In genomic region chr3:184354121-184354728, GRCh38 we compare ENCODE assay signal across 8 cellular contexts. TPM values are rescaled to one million over a fixed set of nuclear protein-coding genes. Genes with fewer than 3 reads are reported as not detected.
A peak's percentile ranks its signal among the peaks of the same experiment; 100 is the strongest.
DNase-seq lines count a peak whose midpoint lies in the region; ATAC-seq and TF ChIP-seq lines count a peak whose summit lies in the region.

No MANE protein-coding gene starts in this region.

- CTCF ChIA-PET in PC-3 (lab: Charles Lee) = no interaction called here

- no peaks in the 10 kb centered on the region for H3F3A ChIP-seq in PC-3 (ENCODE audit: low read length, unreplicated experiment)

- H3K9me3 ChIP-seq in PC-3 (ENCODE audit: low read length) = no peaks in the 10 kb centered on the region
- H3K9me3 ChIP-seq in spleen = no peaks in the 10 kb centered on the region

- TF ChIP-seq CTCF in PC-3 (conservative IDR thresholded peaks at IDR 0.05; ENCODE audit: low read depth, low read length) (peak; percentile 77), spleen (IDR thresholded peaks at IDR 0.05 in 8 of 11, conservative IDR thresholded peaks at IDR 0.05 in 3 of 11) (peak; percentile 47 to 89 (median 69))

- no peaks in the 10 kb centered on the region for H4K20me1 ChIP-seq in PC-3 (ENCODE audit: low read length)

- peak; percentile 86 for ATAC-seq in PC-3
- peak; percentile 45 to 50 for ATAC-seq in left cardiac atrium
- ATAC-seq in GM18858 (IDR thresholded peaks at IDR 0.05; ENCODE audit: unreplicated experiment) = no peak

- H2AFZ ChIP-seq in PC-3 (ENCODE audit: low read length) = no peak overlapping the region

- no peak for TF ChIP-seq POLR2A in spleen (IDR thresholded peaks at IDR 0.05)

- no peaks in the 10 kb centered on the region for H3K27me3 ChIP-seq in PC-3 (ENCODE audit: low read length)
- H3K27me3 ChIP-seq in spleen (replicated peaks in 1 of 7) = no peaks in the 10 kb centered on the region

- intact Hi-C loops in PC-3 (cut with micrococcal nuclease) (no loop called here), left cardiac atrium (cut with DNase I) (no loop called here), spleen (cut with DNase I; ENCODE audit: low total_unique reads) (no loop called here)

- BruUV-seq in PC-3 (replicated peaks; lab: Mats Ljungman, UMichigan) = no TSS peak

- no peaks in the 10 kb centered on the region for H3K4me1 ChIP-seq in PC-3 (ENCODE audit: insufficient read depth, low read length)
- H3K4me1 ChIP-seq in spleen = peaks cover 0 to 25% (median 11%) of the 10 kb centered on the region in 6 donors

- H3K79me2 ChIP-seq in PC-3 (ENCODE audit: low read length) = no peaks in the 10 kb centered on the region

- no peaks in the 10 kb centered on the region for H3K9me2 ChIP-seq in PC-3 (replicated peaks; ENCODE audit: low read length)

- 37 to 48% (median 42%) methylated on average over 9 to 18 of the region's 18 CpGs for WGBS in spleen, 5 donors

- no peak overlapping the region for H3K9ac ChIP-seq in PC-3 (ENCODE audit: low read length)

- POLR2A ChIA-PET in PC-3 (lab: Charles Lee; ENCODE audit: unreplicated experiment) = no interaction called here

- H3K4me2 ChIP-seq in PC-3 (ENCODE audit: low read length) = no peak overlapping the region

- H3K4me3 ChIP-seq in PC-3 (ENCODE audit: low read length) = no peak overlapping the region
- peak overlapping the region in 1 of 8 donors; percentile 17 for H3K4me3 ChIP-seq in spleen

- H3K27ac ChIP-seq in PC-3 (ENCODE audit: low read length) = no peak overlapping the region
- H3K27ac ChIP-seq in spleen = no peak overlapping the region

- DNase-seq in NCI-H82 (lab: John Stamatoyannopoulos, UW) (peak; percentile 84), NCI-H82 treated with DMSO at 0.1 percent for 48 hours (lab: John Stamatoyannopoulos, UW; ENCODE audit: unreplicated experiment) (no peak), PC-3 (peak; percentile 41), left cardiac atrium (peak; percentile 69), spleen (no peak), cortex of kidney (lab: John Stamatoyannopoulos, UW) (no peak)
- DNase-seq in activated effector memory CD4-positive, alpha-beta T cell treated with anti-CD3 and anti-CD28 coated beads, Interleukin-2, amount 50 U/mL, for 16 hours = peak; percentile 87

- peaks cover 9% of the 10 kb centered on the region; the same call in 1 of the 2 replicates for H3K36me3 ChIP-seq in PC-3 (ENCODE audit: low read depth, low read length)
- peaks cover 0 to 15% (median 0%) of the 10 kb centered on the region in 6 donors for H3K36me3 ChIP-seq in spleen

RNA-seq across cellular contexts. Expression of gene CLCN2, which starts 7.2 kb away (rescaled TPM):
- total RNA-seq in PC-3 (2014; rRNA removed) (13.0 and 17.0 TPM in 2 replicates), left cardiac atrium (1 to 10 TPM; 2.3 to 2.6 TPM), spleen (1 to 10 TPM; 2.8 to 6.4 (median 3.8) TPM)
- polyA plus RNA-seq in spleen = 1 to 10 TPM; 1.6 to 4.2 (median 2.1) TPM

RNA-seq across cellular contexts. Expression of gene POLR2H, which starts 7.3 kb away (rescaled TPM):
- 184 and 193 TPM in 2 replicates for total RNA-seq in PC-3 (2014; rRNA removed)
- 10 to 100 TPM; 26.8 to 34.4 TPM for total RNA-seq in left cardiac atrium
- total RNA-seq in spleen = 100 to 1,000 TPM in 1 of 7 donors, 10 to 100 TPM in 6; 42.5 to 109 (median 55.9) TPM
- 100 to 1,000 TPM in 2 of 3 donors, 10 to 100 TPM in 1; 92.6 to 139 (median 114) TPM for polyA plus RNA-seq in spleen

RNA-seq across cellular contexts. Expression of gene FAM131A, which starts 16.8 kb away (rescaled TPM):
- total RNA-seq in PC-3 (2014; rRNA removed) = 21.9 and 24.2 TPM in 2 replicates
- 10 to 100 TPM; 21.0 to 31.1 TPM for total RNA-seq in left cardiac atrium
- total RNA-seq in spleen = 10 to 100 TPM; 12.9 to 24.6 (median 15.6) TPM
- 10 to 100 TPM in 1 of 3 donors, 1 to 10 TPM in 2; 6.5 to 12.4 (median 6.8) TPM for polyA plus RNA-seq in spleen

RNA-seq across cellular contexts. Expression of gene THPO, which starts 23.8 kb away (rescaled TPM):
- total RNA-seq in PC-3 (2014; rRNA removed) (not detected in 2 replicates), left cardiac atrium (under 1 TPM; 0.50 to 0.58 TPM), spleen (1 to 10 TPM in 2 of 7 donors, under 1 TPM in 4, not detected in 1; 0.23 to 1.8 (median 0.74) TPM)
- polyA plus RNA-seq in spleen = under 1 TPM; 0.11 to 0.42 (median 0.17) TPM

RNA-seq across cellular contexts. Expression of gene CHRD, which starts 25.6 kb away (rescaled TPM):
- total RNA-seq in PC-3 (2014; rRNA removed) = not detected in 2 replicates
- 10 to 100 TPM in 1 of 2 donors, 1 to 10 TPM in 1; 7.2 to 12.2 TPM for total RNA-seq in left cardiac atrium
- total RNA-seq in spleen = 10 to 100 TPM; 10.8 to 26.5 (median 16.1) TPM
- polyA plus RNA-seq in spleen = 10 to 100 TPM in 1 of 3 donors, 1 to 10 TPM in 2; 5.2 to 19.6 (median 7.0) TPM

Comparison
In these comparisons a context has a peak if more than half of its experiments do, and no peak if none do; other contexts are left out.
1. DNase-seq: peak in NCI-H82 (single experiment), PC-3 (single experiment), activated effector memory CD4-positive, alpha-beta T cell treated with anti-CD3 and anti-CD28 coated beads, Interleukin-2, amount 50 U/mL, for 16 hours (single experiment) and left cardiac atrium (single experiment); none in NCI-H82 treated with DMSO at 0.1 percent for 48 hours (single experiment), spleen (single experiment) and cortex of kidney (single experiment).